15 cellular contexts compared by ENCODE assay signal in genomic region chr11:8759634-8760033, GRCh38.
DNase-seq lines count a peak whose midpoint lies in the region; ATAC-seq and TF ChIP-seq lines count a peak whose summit lies in the region.
"Had no signal": no experiment of that assay in that cellular context is flagged by ENCODE, and none has a peak within 500 bp of the region (broad histone marks: within the 10 kb centered on the region; RNA-seq: fewer than 3 reads in every experiment).

No MANE protein-coding gene starts in this region.

- no peaks in the 10 kb centered on the region for H3K9me3 ChIP-seq in adrenal gland (replicated peaks in 1 of 3)
- no peaks in the 10 kb centered on the region for H3K9me3 ChIP-seq in heart left ventricle
- no peaks in the 10 kb centered on the region for H3K9me3 ChIP-seq in ovary
- no peaks in the 10 kb centered on the region for H3K9me3 ChIP-seq in upper lobe of right lung

- no peak overlapping the region for H3K4me3 Mint-ChIP-seq in activated T-cell treated with anti-CD3 and anti-CD28 coated beads, Interleukin-2, amount 50 U/mL, for 72 hours
- H3K4me3 Mint-ChIP-seq: GM23338; IgD-negative memory B cell; nephron; stimulated activated memory B cell treated with anti-CD40 and anti-IgM and Interleukin-4, amounts not matched to agents 10 μg/mL and 1 μg/mL and 100 μg/mL, for 72 hours had no signal

- peak in 6 of 7 donors; percentile 35 to 66 (median 56) for DNase-seq in adrenal gland
- DNase-seq in heart left ventricle, result peak in 2 of 5 donors; percentile 39 to 50
- peak; percentile 39 to 70 (median 59) for DNase-seq in ovary
- no peak for DNase-seq in upper lobe of right lung
- no peak for DNase-seq in activated T-cell treated with anti-CD3 and anti-CD28 coated beads, Interleukin-2, amount 50 U/mL, for 72 hours
- no peak for DNase-seq in activated gamma-delta T cell treated with Interleukin-2 at 50 U/mL for 16 hours
- DNase-seq in middle frontal gyrus (ENCODE audit: extremely low spot score, low spot score), result no peak
- DNase-seq: activated CD4-positive, alpha-beta T cell treated with anti-CD3 and anti-CD28 coated beads, Interleukin-2, amount 50 U/mL, for 4 hours; activated T-cell treated with anti-CD3 and anti-CD28 coated beads, Interleukin-2, amount 50 U/mL, for 48 hours; NCI-H1105 treated with DMSO at 0.1 percent for 48 hours; NCI-H345 had no signal

- WGBS in adrenal gland, 4 donors, result 27 to 43% (median 40%) methylated on average over 1 of the region's 1 CpG
- WGBS in heart left ventricle, 4 donors, result 40 to 69% (median 46%) methylated on average over 1 of the region's 1 CpG
- WGBS in ovary, 3 donors, result 29 to 43% (median 36%) methylated on average over 1 of the region's 1 CpG

- no peak for TF ChIP-seq CTCF in adrenal gland (IDR thresholded peaks at IDR 0.05)
- TF ChIP-seq CTCF in heart left ventricle (IDR thresholded peaks at IDR 0.05), result no peak
- TF ChIP-seq CTCF in ovary (IDR thresholded peaks at IDR 0.05), result no peak
- TF ChIP-seq CTCF in upper lobe of right lung (IDR thresholded peaks at IDR 0.05), result no peak

- H3K27me3 ChIP-seq in adrenal gland (no peaks in the 10 kb centered on the region), heart left ventricle (no peaks in the 10 kb centered on the region), ovary (no peaks in the 10 kb centered on the region), upper lobe of right lung (no peaks in the 10 kb centered on the region)

- H3K4me1 Mint-ChIP-seq in activated T-cell treated with anti-CD3 and anti-CD28 coated beads, Interleukin-2, amount 50 U/mL, for 72 hours (ENCODE audit: low read depth), result no peaks in the 10 kb centered on the region
- H3K4me1 Mint-ChIP-seq: GM23338; IgD-negative memory B cell; stimulated activated memory B cell treated with anti-CD40 and anti-IgM and Interleukin-4, amounts not matched to agents 10 μg/mL and 1 μg/mL and 100 μg/mL, for 72 hours had no signal

- peaks cover 10% of the 10 kb centered on the region for H3K27me3 Mint-ChIP-seq in activated T-cell treated with anti-CD3 and anti-CD28 coated beads, Interleukin-2, amount 50 U/mL, for 72 hours (ENCODE audit: low read depth)

- H3K36me3 ChIP-seq in adrenal gland (replicated peaks in 1 of 2) (no peaks in the 10 kb centered on the region), heart left ventricle (no peaks in the 10 kb centered on the region), ovary (no peaks in the 10 kb centered on the region), upper lobe of right lung (no peaks in the 10 kb centered on the region)

- no peak for TF ChIP-seq POLR2A in adrenal gland (IDR thresholded peaks at IDR 0.05)
- TF ChIP-seq POLR2A in heart left ventricle (IDR thresholded peaks at IDR 0.05), result no peak
- TF ChIP-seq POLR2A in ovary (IDR thresholded peaks at IDR 0.05), result no peak

- no peaks in the 10 kb centered on the region for H3K36me3 Mint-ChIP-seq in activated T-cell treated with anti-CD3 and anti-CD28 coated beads, Interleukin-2, amount 50 U/mL, for 72 hours (ENCODE audit: insufficient read depth in 2 of 2)
- H3K36me3 Mint-ChIP-seq: IgD-negative memory B cell; stimulated activated memory B cell treated with anti-CD40 and anti-IgM and Interleukin-4, amounts not matched to agents 10 μg/mL and 1 μg/mL and 100 μg/mL, for 72 hours had no signal

- TF ChIP-seq EP300 in ovary (IDR thresholded peaks at IDR 0.05), result no peak

- H3K27ac Mint-ChIP-seq in activated T-cell treated with anti-CD3 and anti-CD28 coated beads, Interleukin-2, amount 50 U/mL, for 72 hours, result no peak overlapping the region
- H3K27ac Mint-ChIP-seq: GM23338; IgD-negative memory B cell; nephron; stimulated activated memory B cell treated with anti-CD40 and anti-IgM and Interleukin-4, amounts not matched to agents 10 μg/mL and 1 μg/mL and 100 μg/mL, for 72 hours had no signal

- intact Hi-C loops in adrenal gland (cut with DNase I) (no loop called here), heart left ventricle (cut with DNase I) (loop anchor here in 1 of 10 donors (5.0 kb wide), 1 partner anchor 42 kb away; no protein-coding TSS in a partner anchor), ovary (cut with DNase I) (no loop called here), upper lobe of right lung (cut with DNase I) (no loop called here)

- no peaks in the 10 kb centered on the region for H3K9me3 Mint-ChIP-seq in activated T-cell treated with anti-CD3 and anti-CD28 coated beads, Interleukin-2, amount 50 U/mL, for 72 hours
- H3K9me3 Mint-ChIP-seq: GM23338; IgD-negative memory B cell; nephron; stimulated activated memory B cell treated with anti-CD40 and anti-IgM and Interleukin-4, amounts not matched to agents 10 μg/mL and 1 μg/mL and 100 μg/mL, for 72 hours had no signal

- H3K27ac ChIP-seq in adrenal gland (peak overlapping the region; percentile 11 to 61 (median 45)), heart left ventricle (peak overlapping the region in 9 of 12 donors; percentile 12 to 86 (median 44)), ovary (peak overlapping the region in 1 of 2 donors; percentile 45), upper lobe of right lung (peak overlapping the region; percentile 5)

- ATAC-seq in heart left ventricle (peak in 3 of 4 donors; percentile 45 to 54 (median 45)), upper lobe of right lung (peak; percentile 36)
- no peak for ATAC-seq in activated T-cell treated with anti-CD3 and anti-CD28 coated beads, Interleukin-2, amount 50 U/mL, for 72 hours (replicated peaks in 1 of 2)
- ATAC-seq: stimulated activated memory B cell treated with anti-CD40 and anti-IgM and Interleukin-4, amounts not matched to agents 10 μg/mL and 1 μg/mL and 100 μg/mL, for 72 hours had no signal

- no peak overlapping the region for H3K4me3 ChIP-seq in adrenal gland
- no peak overlapping the region for H3K4me3 ChIP-seq in heart left ventricle
- no peak overlapping the region for H3K4me3 ChIP-seq in ovary
- no peak overlapping the region for H3K4me3 ChIP-seq in upper lobe of right lung
- H3K4me3 ChIP-seq: GM23338 had no signal

- H3K4me1 ChIP-seq in adrenal gland (replicated peaks in 1 of 2) (peaks cover 42 to 52% of the 10 kb centered on the region in 2 donors), heart left ventricle (peaks cover 7 to 91% (median 58%) of the 10 kb centered on the region in 12 donors), ovary (ENCODE audit: insufficient read depth) (peaks cover 32% of the 10 kb centered on the region), upper lobe of right lung (peaks cover 28% of the 10 kb centered on the region)

Comparison
In these comparisons a context has a peak if more than half of its experiments do, and no peak if none do; other contexts are left out.
1. DNase-seq: peak in adrenal gland (6 of 7) and ovary (5 of 5); none in upper lobe of right lung (single experiment), activated T-cell treated with anti-CD3 and anti-CD28 coated beads, Interleukin-2, amount 50 U/mL, for 72 hours (0 of 2), activated gamma-delta T cell treated with Interleukin-2 at 50 U/mL for 16 hours (single experiment) and middle frontal gyrus (single experiment).
2. ATAC-seq: peak in heart left ventricle (3 of 4) and upper lobe of right lung (single experiment); none in activated T-cell treated with anti-CD3 and anti-CD28 coated beads, Interleukin-2, amount 50 U/mL, for 72 hours (0 of 2).